In the genomic region with DNA sequence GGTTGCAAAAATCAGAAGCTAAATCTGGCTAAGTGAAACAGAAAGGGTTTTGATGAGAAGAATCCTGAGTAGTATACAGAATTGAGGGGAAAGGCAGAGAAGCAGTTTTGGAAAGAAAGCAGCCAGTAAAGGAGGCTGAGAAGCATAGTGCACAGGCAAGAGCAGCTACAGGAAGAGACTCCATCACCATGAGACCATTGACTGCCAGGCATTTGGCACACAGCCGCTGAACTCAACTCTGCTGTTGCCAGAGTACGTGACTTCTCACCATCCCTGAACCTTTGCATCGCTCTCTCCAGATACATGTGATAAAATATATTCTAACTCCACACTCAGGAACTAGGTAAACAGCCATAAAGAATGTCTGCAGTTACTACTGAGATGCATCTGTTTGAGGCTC, we compare ENCODE assay signal across 26 cellular contexts.
"Had no signal": no experiment of that assay in that cellular context is flagged by ENCODE, and none has a peak within 500 bp of the region (broad histone marks: within the 10 kb centered on the region; RNA-seq: fewer than 3 reads in every experiment).

No MANE protein-coding gene starts in this region.

- H3K4me1 ChIP-seq: colonic mucosa, esophagus squamous epithelium, lower lobe of right lung, pancreas, sigmoid colon, testis, tibial artery had no signal

- H3K4me3 Mint-ChIP-seq: central memory CD8-positive, alpha-beta T cell; dendritic cell treated with granulocyte-macrophage colony-stimulating factor and Interleukin-4, amounts not matched to agents 40 ng/mL and 50 ng/mL, for 4 days; mesothelial cell of epicardium; naive B cell; natural killer cell treated with Interleukin-12 subunit alpha and Interleukin-12 subunit beta and Interleukin-15 and Interleukin-18, amount 100 ng/mL, for 72 hours; neural crest cell; stimulated activated memory B cell treated with anti-CD40 and anti-IgM and Interleukin-4, amounts not matched to agents 10 μg/mL and 1 μg/mL and 100 μg/mL, for 72 hours; type B pancreatic cell had no signal

- H3K27ac ChIP-seq: colonic mucosa, esophagus squamous epithelium, hepatocyte, lower lobe of right lung, neutrophil, pancreas, sigmoid colon, testis, tibial artery had no signal

- H3K27ac Mint-ChIP-seq: dendritic cell treated with granulocyte-macrophage colony-stimulating factor and Interleukin-4, amounts not matched to agents 40 ng/mL and 50 ng/mL, for 4 days; mesothelial cell of epicardium; naive B cell; natural killer cell treated with Interleukin-12 subunit alpha and Interleukin-12 subunit beta and Interleukin-15 and Interleukin-18, amount 100 ng/mL, for 72 hours; stimulated activated memory B cell treated with anti-CD40 and anti-IgM and Interleukin-4, amounts not matched to agents 10 μg/mL and 1 μg/mL and 100 μg/mL, for 72 hours; type B pancreatic cell had no signal

- DNase-seq: colonic mucosa; effector memory CD4-positive, alpha-beta T cell; erythroblast; esophagus squamous epithelium; kidney; lower lobe of right lung; mesenchymal stem cell; mucosa of descending colon; naive B cell; pancreas; sigmoid colon; stimulated activated CD4-positive, alpha-beta T cell treated with anti-CD3 and anti-CD28 coated beads, Interleukin-4, amount 100 ng/mL, for 4 hours; stimulated activated naive CD8-positive, alpha-beta T cell treated with anti-CD3 and anti-CD28 coated beads, Interleukin-15, Interleukin-2, amounts not matched to agents 100 U/mL and 50 U/mL, for 24 hours; substantia nigra; testis; tibial artery had no signal

- ATAC-seq: left lobe of liver; lower lobe of right lung; mucosa of descending colon; natural killer cell treated with Interleukin-12 subunit alpha and Interleukin-12 subunit beta and Interleukin-15 and Interleukin-18, amount 100 ng/mL, for 72 hours; pancreas; stimulated activated memory B cell treated with anti-CD40 and anti-IgM and Interleukin-4, amounts not matched to agents 10 μg/mL and 1 μg/mL and 100 μg/mL, for 72 hours; stimulated activated naive CD8-positive, alpha-beta T cell treated with anti-CD3 and anti-CD28 coated beads, Interleukin-15, Interleukin-2, amounts not matched to agents 100 U/mL and 50 U/mL, for 24 hours had no signal

- H3K9me3 ChIP-seq: colonic mucosa, esophagus squamous epithelium, lower lobe of right lung, mucosa of descending colon, neutrophil, pancreas, sigmoid colon, testis, tibial artery had no signal

- H3K4me3 ChIP-seq: colonic mucosa, esophagus squamous epithelium, hepatocyte, lower lobe of right lung, mucosa of descending colon, pancreas, sigmoid colon, testis, tibial artery had no signal

- H3K27me3 Mint-ChIP-seq: dendritic cell treated with granulocyte-macrophage colony-stimulating factor and Interleukin-4, amounts not matched to agents 40 ng/mL and 50 ng/mL, for 4 days; stimulated activated memory B cell treated with anti-CD40 and anti-IgM and Interleukin-4, amounts not matched to agents 10 μg/mL and 1 μg/mL and 100 μg/mL, for 72 hours had no signal

- H3K4me1 Mint-ChIP-seq: central memory CD8-positive, alpha-beta T cell; mesothelial cell of epicardium; naive B cell; neural crest cell; stimulated activated memory B cell treated with anti-CD40 and anti-IgM and Interleukin-4, amounts not matched to agents 10 μg/mL and 1 μg/mL and 100 μg/mL, for 72 hours had no signal

- H3K9me3 Mint-ChIP-seq: central memory CD8-positive, alpha-beta T cell; dendritic cell treated with granulocyte-macrophage colony-stimulating factor and Interleukin-4, amounts not matched to agents 40 ng/mL and 50 ng/mL, for 4 days; natural killer cell treated with Interleukin-12 subunit alpha and Interleukin-12 subunit beta and Interleukin-15 and Interleukin-18, amount 100 ng/mL, for 72 hours had no signal

- H3K36me3 ChIP-seq: colonic mucosa, esophagus squamous epithelium, lower lobe of right lung, neutrophil, pancreas, sigmoid colon, tibial artery had no signal

- H3K36me3 Mint-ChIP-seq: mesothelial cell of epicardium; naive B cell; natural killer cell treated with Interleukin-12 subunit alpha and Interleukin-12 subunit beta and Interleukin-15 and Interleukin-18, amount 100 ng/mL, for 72 hours; stimulated activated memory B cell treated with anti-CD40 and anti-IgM and Interleukin-4, amounts not matched to agents 10 μg/mL and 1 μg/mL and 100 μg/mL, for 72 hours; type B pancreatic cell had no signal

- H3K27me3 ChIP-seq: colonic mucosa, hepatocyte, neutrophil, pancreas, sigmoid colon, testis, tibial artery had no signal
